1 cellular context compared by ENCODE assay signal in the genomic region with DNA sequence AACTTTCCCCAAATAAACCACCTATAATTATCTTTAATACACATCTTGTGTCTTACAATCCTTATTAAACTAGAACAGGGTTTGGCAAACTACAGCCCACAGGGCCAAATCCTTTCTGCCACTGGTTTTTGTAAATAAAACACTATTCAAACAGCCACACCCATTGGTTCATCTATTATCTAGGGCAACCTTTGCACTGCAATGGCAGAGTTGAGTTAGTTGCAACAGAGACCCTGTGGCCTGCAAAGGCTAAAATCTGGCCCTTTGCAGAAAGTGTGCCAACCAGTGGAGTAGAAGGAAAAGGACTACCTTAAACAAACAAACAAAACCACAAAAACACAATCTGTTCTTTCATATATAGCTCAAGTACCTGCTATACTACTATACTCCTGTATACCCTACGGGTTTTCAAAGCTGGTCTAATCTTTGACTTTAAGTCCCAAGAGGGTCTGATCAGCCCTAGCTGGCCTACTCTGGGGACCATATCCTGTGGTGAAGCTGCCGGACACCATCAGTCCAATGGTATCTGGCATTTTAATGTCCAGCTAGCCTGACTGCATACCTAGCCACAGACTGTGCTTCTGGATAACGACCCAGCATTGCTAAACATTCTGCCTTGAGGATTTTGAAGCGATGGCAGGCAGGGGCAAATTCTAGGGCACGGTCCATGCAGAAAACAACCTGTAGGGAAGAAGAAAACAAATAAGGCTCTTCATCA.
TF ChIP-seq lines count a peak whose summit lies in the region.

No MANE protein-coding gene starts in this region.

TF ChIP-seq in HepG2, 621 proteins besides CTCF, POLR2A, EP300 and RAD21 (continued from another document and continues in another):
- TF ChIP-seq, protein P1, sequence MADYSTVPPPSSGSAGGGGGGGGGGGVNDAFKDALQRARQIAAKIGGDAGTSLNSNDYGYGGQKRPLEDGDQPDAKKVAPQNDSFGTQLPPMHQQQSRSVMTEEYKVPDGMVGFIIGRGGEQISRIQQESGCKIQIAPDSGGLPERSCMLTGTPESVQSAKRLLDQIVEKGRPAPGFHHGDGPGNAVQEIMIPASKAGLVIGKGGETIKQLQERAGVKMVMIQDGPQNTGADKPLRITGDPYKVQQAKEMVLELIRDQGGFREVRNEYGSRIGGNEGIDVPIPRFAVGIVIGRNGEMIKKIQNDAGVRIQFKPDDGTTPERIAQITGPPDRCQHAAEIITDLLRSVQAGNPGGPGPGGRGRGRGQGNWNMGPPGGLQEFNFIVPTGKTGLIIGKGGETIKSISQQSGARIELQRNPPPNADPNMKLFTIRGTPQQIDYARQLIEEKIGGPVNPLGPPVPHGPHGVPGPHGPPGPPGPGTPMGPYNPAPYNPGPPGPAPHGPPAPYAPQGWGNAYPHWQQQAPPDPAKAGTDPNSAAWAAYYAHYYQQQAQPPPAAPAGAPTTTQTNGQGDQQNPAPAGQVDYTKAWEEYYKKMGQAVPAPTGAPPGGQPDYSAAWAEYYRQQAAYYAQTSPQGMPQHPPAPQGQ (CRISPR knock-in tag; IDR thresholded peaks at IDR 0.05; ENCODE audit: borderline replicate concordance), result no peak
- TF ChIP-seq, protein P2, sequence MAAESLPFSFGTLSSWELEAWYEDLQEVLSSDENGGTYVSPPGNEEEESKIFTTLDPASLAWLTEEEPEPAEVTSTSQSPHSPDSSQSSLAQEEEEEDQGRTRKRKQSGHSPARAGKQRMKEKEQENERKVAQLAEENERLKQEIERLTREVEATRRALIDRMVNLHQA (CRISPR knock-in tag; IDR thresholded peaks at IDR 0.05), result no peak
- TF ChIP-seq, protein P3, sequence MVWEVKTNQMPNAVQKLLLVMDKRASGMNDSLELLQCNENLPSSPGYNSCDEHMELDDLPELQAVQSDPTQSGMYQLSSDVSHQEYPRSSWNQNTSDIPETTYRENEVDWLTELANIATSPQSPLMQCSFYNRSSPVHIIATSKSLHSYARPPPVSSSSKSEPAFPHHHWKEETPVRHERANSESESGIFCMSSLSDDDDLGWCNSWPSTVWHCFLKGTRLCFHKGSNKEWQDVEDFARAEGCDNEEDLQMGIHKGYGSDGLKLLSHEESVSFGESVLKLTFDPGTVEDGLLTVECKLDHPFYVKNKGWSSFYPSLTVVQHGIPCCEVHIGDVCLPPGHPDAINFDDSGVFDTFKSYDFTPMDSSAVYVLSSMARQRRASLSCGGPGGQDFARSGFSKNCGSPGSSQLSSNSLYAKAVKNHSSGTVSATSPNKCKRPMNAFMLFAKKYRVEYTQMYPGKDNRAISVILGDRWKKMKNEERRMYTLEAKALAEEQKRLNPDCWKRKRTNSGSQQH (CRISPR knock-in tag; IDR thresholded peaks at IDR 0.05; ENCODE audit: low read depth), result 0 out of 2 replicates have a peak, but pooled peaks have one; percentile 49
- TF ChIP-seq, protein P4, sequence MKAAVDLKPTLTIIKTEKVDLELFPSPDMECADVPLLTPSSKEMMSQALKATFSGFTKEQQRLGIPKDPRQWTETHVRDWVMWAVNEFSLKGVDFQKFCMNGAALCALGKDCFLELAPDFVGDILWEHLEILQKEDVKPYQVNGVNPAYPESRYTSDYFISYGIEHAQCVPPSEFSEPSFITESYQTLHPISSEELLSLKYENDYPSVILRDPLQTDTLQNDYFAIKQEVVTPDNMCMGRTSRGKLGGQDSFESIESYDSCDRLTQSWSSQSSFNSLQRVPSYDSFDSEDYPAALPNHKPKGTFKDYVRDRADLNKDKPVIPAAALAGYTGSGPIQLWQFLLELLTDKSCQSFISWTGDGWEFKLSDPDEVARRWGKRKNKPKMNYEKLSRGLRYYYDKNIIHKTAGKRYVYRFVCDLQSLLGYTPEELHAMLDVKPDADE (CRISPR knock-in tag; IDR thresholded peaks at IDR 0.05), result no peak
- TF ChIP-seq, protein P5, sequence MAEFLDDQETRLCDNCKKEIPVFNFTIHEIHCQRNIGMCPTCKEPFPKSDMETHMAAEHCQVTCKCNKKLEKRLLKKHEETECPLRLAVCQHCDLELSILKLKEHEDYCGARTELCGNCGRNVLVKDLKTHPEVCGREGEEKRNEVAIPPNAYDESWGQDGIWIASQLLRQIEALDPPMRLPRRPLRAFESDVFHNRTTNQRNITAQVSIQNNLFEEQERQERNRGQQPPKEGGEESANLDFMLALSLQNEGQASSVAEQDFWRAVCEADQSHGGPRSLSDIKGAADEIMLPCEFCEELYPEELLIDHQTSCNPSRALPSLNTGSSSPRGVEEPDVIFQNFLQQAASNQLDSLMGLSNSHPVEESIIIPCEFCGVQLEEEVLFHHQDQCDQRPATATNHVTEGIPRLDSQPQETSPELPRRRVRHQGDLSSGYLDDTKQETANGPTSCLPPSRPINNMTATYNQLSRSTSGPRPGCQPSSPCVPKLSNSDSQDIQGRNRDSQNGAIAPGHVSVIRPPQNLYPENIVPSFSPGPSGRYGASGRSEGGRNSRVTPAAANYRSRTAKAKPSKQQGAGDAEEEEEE (CRISPR knock-in tag; IDR thresholded peaks at IDR 0.05; ENCODE audit: borderline replicate concordance), result no peak
- TF ChIP-seq ZMYM2 (CRISPR knock-in tag; IDR thresholded peaks at IDR 0.05) (no peak), CBX2 (IDR thresholded peaks at IDR 0.05; ENCODE audit: low read depth, low read length) (no peak), CBX2 (CRISPR knock-in tag; IDR thresholded peaks at IDR 0.05; ENCODE audit: low read depth) (no peak), HOXA7 (CRISPR knock-in tag; IDR thresholded peaks at IDR 0.05) (no peak), ZNF563 (CRISPR knock-in tag; IDR thresholded peaks at IDR 0.05) (no peak), ZNF775 (CRISPR knock-in tag; IDR thresholded peaks at IDR 0.05; ENCODE audit: borderline replicate concordance) (no peak), HIVEP1 (CRISPR knock-in tag; IDR thresholded peaks at IDR 0.05) (no peak), ZNF792 (CRISPR knock-in tag; IDR thresholded peaks at IDR 0.05) (peak; percentile 95), NCOR1 (IDR thresholded peaks at IDR 0.05; ENCODE audit: borderline replicate concordance, low read length) (peak; percentile 93), ZMYM3 (CRISPR knock-in tag; IDR thresholded peaks at IDR 0.05) (no peak), U2AF1 (optimal IDR thresholded peaks at IDR 0.05; ENCODE audit: low read depth, low read length) (no peak), ZNF441 (CRISPR knock-in tag; IDR thresholded peaks at IDR 0.05; ENCODE audit: borderline replicate concordance) (no peak), SUZ12 (IDR thresholded peaks at IDR 0.05; ENCODE audit: low read depth, low read length) (no peak), ZNF382 (CRISPR knock-in tag; IDR thresholded peaks at IDR 0.05; ENCODE audit: borderline replicate concordance) (no peak), SRSF9 (IDR thresholded peaks at IDR 0.05; ENCODE audit: borderline replicate concordance, insufficient read depth, low read depth, low read length, poor library complexity, severe bottlenecking) (no peak), ZNF616 (CRISPR knock-in tag; IDR thresholded peaks at IDR 0.05; ENCODE audit: low read depth) (no peak), ZNF556 (CRISPR knock-in tag; IDR thresholded peaks at IDR 0.05; ENCODE audit: borderline replicate concordance) (no peak), ZNF12 (CRISPR knock-in tag; IDR thresholded peaks at IDR 0.05) (peak; percentile 55; the same call in 1 of the 2 replicates), NR3C1 (CRISPR knock-in tag; IDR thresholded peaks at IDR 0.05) (no peak), ZNF547 (CRISPR knock-in tag; IDR thresholded peaks at IDR 0.05) (peak; percentile 21; the same call in 1 of the 2 replicates), GLI4 (CRISPR knock-in tag; IDR thresholded peaks at IDR 0.05; ENCODE audit: borderline replicate concordance) (0 out of 2 replicates have a peak, but pooled peaks have one; percentile 27), HNF4A (CRISPR knock-in tag; IDR thresholded peaks at IDR 0.05) (peak; percentile 96), ZNF549 (CRISPR knock-in tag; IDR thresholded peaks at IDR 0.05) (no peak), SOX6 (IDR thresholded peaks at IDR 0.05) (no peak), SOX6 (CRISPR knock-in tag; IDR thresholded peaks at IDR 0.05) (peak; percentile 96), PAX8 (CRISPR knock-in tag; IDR thresholded peaks at IDR 0.05; ENCODE audit: borderline replicate concordance) (no peak), FOSL1 (CRISPR knock-in tag; IDR thresholded peaks at IDR 0.05; ENCODE audit: borderline replicate concordance) (no peak), ZNF883 (CRISPR knock-in tag; IDR thresholded peaks at IDR 0.05; ENCODE audit: not compliant biosample characterization) (no peak), ZNF274 (CRISPR knock-in tag; IDR thresholded peaks at IDR 0.05) (no peak; the same call in 1 of the 2 replicates), TBP (CRISPR knock-in tag; IDR thresholded peaks at IDR 0.05) (no peak), ZNF713 (CRISPR knock-in tag; IDR thresholded peaks at IDR 0.05) (no peak), SNAI1 (CRISPR knock-in tag; IDR thresholded peaks at IDR 0.05; ENCODE audit: borderline replicate concordance) (no peak), PTBP1 (IDR thresholded peaks at IDR 0.05; ENCODE audit: low read depth, low read length, poor library complexity, severe bottlenecking) (no peak)
- TF ChIP-seq, protein P6, sequence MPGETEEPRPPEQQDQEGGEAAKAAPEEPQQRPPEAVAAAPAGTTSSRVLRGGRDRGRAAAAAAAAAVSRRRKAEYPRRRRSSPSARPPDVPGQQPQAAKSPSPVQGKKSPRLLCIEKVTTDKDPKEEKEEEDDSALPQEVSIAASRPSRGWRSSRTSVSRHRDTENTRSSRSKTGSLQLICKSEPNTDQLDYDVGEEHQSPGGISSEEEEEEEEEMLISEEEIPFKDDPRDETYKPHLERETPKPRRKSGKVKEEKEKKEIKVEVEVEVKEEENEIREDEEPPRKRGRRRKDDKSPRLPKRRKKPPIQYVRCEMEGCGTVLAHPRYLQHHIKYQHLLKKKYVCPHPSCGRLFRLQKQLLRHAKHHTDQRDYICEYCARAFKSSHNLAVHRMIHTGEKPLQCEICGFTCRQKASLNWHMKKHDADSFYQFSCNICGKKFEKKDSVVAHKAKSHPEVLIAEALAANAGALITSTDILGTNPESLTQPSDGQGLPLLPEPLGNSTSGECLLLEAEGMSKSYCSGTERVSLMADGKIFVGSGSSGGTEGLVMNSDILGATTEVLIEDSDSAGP (CRISPR knock-in tag; IDR thresholded peaks at IDR 0.05; ENCODE audit: borderline replicate concordance), result no peak; the same call in 1 of the 2 replicates
- TF ChIP-seq, protein P7, sequence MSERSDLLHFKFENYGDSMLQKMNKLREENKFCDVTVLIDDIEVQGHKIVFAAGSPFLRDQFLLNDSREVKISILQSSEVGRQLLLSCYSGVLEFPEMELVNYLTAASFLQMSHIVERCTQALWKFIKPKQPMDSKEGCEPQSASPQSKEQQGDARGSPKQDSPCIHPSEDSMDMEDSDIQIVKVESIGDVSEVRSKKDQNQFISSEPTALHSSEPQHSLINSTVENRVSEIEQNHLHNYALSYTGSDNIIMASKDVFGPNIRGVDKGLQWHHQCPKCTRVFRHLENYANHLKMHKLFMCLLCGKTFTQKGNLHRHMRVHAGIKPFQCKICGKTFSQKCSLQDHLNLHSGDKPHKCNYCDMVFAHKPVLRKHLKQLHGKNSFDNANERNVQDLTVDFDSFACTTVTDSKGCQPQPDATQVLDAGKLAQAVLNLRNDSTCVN (CRISPR knock-in tag; IDR thresholded peaks at IDR 0.05; ENCODE audit: borderline replicate concordance), result no peak
- TF ChIP-seq, protein P8, sequence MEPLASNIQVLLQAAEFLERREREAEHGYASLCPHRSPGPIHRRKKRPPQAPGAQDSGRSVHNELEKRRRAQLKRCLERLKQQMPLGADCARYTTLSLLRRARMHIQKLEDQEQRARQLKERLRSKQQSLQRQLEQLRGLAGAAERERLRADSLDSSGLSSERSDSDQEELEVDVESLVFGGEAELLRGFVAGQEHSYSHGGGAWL (CRISPR knock-in tag; IDR thresholded peaks at IDR 0.05), result no peak
- TF ChIP-seq, protein P9, sequence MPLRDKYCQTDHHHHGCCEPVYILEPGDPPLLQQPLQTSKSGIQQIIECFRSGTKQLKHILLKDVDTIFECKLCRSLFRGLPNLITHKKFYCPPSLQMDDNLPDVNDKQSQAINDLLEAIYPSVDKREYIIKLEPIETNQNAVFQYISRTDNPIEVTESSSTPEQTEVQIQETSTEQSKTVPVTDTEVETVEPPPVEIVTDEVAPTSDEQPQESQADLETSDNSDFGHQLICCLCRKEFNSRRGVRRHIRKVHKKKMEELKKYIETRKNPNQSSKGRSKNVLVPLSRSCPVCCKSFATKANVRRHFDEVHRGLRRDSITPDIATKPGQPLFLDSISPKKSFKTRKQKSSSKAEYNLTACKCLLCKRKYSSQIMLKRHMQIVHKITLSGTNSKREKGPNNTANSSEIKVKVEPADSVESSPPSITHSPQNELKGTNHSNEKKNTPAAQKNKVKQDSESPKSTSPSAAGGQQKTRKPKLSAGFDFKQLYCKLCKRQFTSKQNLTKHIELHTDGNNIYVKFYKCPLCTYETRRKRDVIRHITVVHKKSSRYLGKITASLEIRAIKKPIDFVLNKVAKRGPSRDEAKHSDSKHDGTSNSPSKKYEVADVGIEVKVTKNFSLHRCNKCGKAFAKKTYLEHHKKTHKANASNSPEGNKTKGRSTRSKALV (CRISPR knock-in tag; IDR thresholded peaks at IDR 0.05), result no peak
- TF ChIP-seq, protein P10, sequence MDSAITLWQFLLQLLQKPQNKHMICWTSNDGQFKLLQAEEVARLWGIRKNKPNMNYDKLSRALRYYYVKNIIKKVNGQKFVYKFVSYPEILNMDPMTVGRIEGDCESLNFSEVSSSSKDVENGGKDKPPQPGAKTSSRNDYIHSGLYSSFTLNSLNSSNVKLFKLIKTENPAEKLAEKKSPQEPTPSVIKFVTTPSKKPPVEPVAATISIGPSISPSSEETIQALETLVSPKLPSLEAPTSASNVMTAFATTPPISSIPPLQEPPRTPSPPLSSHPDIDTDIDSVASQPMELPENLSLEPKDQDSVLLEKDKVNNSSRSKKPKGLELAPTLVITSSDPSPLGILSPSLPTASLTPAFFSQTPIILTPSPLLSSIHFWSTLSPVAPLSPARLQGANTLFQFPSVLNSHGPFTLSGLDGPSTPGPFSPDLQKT (CRISPR knock-in tag; IDR thresholded peaks at IDR 0.05; ENCODE audit: borderline replicate concordance), result no peak
- TF ChIP-seq, protein P11, sequence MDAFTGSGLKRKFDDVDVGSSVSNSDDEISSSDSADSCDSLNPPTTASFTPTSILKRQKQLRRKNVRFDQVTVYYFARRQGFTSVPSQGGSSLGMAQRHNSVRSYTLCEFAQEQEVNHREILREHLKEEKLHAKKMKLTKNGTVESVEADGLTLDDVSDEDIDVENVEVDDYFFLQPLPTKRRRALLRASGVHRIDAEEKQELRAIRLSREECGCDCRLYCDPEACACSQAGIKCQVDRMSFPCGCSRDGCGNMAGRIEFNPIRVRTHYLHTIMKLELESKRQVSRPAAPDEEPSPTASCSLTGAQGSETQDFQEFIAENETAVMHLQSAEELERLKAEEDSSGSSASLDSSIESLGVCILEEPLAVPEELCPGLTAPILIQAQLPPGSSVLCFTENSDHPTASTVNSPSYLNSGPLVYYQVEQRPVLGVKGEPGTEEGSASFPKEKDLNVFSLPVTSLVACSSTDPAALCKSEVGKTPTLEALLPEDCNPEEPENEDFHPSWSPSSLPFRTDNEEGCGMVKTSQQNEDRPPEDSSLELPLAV (CRISPR knock-in tag; conservative IDR thresholded peaks at IDR 0.05; ENCODE audit: low read depth), result no peak
- TF ChIP-seq, protein P12, sequence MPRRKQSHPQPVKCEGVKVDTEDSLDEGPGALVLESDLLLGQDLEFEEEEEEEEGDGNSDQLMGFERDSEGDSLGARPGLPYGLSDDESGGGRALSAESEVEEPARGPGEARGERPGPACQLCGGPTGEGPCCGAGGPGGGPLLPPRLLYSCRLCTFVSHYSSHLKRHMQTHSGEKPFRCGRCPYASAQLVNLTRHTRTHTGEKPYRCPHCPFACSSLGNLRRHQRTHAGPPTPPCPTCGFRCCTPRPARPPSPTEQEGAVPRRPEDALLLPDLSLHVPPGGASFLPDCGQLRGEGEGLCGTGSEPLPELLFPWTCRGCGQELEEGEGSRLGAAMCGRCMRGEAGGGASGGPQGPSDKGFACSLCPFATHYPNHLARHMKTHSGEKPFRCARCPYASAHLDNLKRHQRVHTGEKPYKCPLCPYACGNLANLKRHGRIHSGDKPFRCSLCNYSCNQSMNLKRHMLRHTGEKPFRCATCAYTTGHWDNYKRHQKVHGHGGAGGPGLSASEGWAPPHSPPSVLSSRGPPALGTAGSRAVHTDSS (CRISPR knock-in tag; conservative IDR thresholded peaks at IDR 0.05), result no peak
